ENCODE assay signal across 2 cellular contexts in the genomic region with DNA sequence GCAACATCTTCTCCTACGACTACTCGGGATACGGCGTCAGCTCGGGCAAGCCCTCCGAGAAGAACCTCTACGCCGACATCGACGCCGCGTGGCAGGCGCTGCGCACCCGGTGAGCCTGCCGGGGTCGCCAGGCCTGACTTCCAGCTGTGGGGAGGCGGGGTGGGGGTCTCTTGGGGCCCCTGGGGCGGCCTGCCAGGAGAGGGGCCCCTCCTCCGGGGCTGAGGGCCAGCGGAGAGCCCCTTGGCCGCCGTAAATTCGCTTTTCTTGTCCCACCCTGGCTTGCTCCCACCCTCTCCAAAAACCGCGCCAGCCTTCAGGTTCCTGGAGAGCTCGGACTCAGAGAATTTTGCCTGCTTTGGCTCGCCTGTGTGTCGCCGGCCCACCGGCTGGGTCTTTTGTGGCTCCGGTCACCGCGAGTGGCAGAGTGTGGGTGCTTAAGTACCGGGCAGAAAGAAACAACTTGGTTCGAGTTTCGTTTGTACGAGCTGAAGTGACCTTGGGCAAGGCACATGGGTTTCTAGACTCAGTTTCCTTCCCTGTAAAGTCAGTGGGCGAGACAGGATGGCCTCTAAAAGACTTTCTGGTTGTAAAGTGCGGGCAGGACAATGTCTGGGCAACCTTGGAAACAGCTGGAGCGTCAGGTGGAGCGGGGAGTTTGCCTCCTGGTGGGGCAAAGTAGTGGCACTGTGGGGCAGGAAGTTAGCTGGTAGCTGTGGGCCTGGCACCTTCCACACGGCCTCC.
TF ChIP-seq lines count a peak whose summit lies in the region.

No MANE protein-coding gene starts in this region.

TF ChIP-seq in HEK293, 187 proteins besides CTCF, POLR2A, EP300 and RAD21 (continued from another document and continues in another):
- TF ChIP-seq, protein P1, sequence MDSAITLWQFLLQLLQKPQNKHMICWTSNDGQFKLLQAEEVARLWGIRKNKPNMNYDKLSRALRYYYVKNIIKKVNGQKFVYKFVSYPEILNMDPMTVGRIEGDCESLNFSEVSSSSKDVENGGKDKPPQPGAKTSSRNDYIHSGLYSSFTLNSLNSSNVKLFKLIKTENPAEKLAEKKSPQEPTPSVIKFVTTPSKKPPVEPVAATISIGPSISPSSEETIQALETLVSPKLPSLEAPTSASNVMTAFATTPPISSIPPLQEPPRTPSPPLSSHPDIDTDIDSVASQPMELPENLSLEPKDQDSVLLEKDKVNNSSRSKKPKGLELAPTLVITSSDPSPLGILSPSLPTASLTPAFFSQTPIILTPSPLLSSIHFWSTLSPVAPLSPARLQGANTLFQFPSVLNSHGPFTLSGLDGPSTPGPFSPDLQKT (IDR thresholded peaks at IDR 0.05; ENCODE audit: borderline replicate concordance, low read depth, low read length) = no peak
- TF ChIP-seq ZNF37A (tag by site-specific recombination; IDR thresholded peaks at IDR 0.05) (no peak), ZNF837 (tag by site-specific recombination; IDR thresholded peaks at IDR 0.05) (no peak), ZNF350 (tag by site-specific recombination; IDR thresholded peaks at IDR 0.05) (no peak), ZNF596 (tag by site-specific recombination; IDR thresholded peaks at IDR 0.05) (no peak), ZFP3 (tag by site-specific recombination; IDR thresholded peaks at IDR 0.05; ENCODE audit: low read depth) (no peak), ZNF768 (tag by site-specific recombination; IDR thresholded peaks at IDR 0.05) (no peak), HOXD13 (CRISPR knock-in tag; IDR thresholded peaks at IDR 0.05; ENCODE audit: borderline replicate concordance) (no peak; the same call in 1 of the 2 replicates), ZBTB21 (tag by site-specific recombination; IDR thresholded peaks at IDR 0.05) (no peak), ZBTB8A (tag by site-specific recombination; IDR thresholded peaks at IDR 0.05) (no peak; the same call in 1 of the 2 replicates), ZXDB (tag by site-specific recombination; IDR thresholded peaks at IDR 0.05) (0 out of 2 replicates have a peak, but pooled peaks have one; percentile 6)
- TF ChIP-seq, protein P2, sequence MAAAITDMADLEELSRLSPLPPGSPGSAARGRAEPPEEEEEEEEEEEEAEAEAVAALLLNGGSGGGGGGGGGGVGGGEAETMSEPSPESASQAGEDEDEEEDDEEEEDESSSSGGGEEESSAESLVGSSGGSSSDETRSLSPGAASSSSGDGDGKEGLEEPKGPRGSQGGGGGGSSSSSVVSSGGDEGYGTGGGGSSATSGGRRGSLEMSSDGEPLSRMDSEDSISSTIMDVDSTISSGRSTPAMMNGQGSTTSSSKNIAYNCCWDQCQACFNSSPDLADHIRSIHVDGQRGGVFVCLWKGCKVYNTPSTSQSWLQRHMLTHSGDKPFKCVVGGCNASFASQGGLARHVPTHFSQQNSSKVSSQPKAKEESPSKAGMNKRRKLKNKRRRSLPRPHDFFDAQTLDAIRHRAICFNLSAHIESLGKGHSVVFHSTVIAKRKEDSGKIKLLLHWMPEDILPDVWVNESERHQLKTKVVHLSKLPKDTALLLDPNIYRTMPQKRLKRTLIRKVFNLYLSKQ (tag by site-specific recombination; IDR thresholded peaks at IDR 0.05; ENCODE audit: borderline replicate concordance) = no peak
- TF ChIP-seq, protein P3, sequence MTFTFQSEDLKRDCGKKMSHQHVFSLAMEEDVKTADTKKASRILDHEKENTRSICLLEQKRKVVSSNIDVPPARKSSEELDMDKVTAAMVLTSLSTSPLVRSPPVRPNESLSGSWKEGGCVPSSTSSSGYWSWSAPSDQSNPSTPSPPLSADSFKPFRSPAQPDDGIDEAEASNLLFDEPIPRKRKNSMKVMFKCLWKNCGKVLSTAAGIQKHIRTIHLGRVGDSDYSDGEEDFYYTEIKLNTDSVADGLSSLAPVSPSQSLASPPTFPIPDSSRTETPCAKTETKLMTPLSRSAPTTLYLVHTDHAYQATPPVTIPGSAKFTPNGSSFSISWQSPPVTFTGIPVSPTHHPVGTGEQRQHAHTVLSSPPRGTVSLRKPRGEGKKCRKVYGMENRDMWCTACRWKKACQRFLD (tag by site-specific recombination; IDR thresholded peaks at IDR 0.05) = no peak
- TF ChIP-seq, protein P4, sequence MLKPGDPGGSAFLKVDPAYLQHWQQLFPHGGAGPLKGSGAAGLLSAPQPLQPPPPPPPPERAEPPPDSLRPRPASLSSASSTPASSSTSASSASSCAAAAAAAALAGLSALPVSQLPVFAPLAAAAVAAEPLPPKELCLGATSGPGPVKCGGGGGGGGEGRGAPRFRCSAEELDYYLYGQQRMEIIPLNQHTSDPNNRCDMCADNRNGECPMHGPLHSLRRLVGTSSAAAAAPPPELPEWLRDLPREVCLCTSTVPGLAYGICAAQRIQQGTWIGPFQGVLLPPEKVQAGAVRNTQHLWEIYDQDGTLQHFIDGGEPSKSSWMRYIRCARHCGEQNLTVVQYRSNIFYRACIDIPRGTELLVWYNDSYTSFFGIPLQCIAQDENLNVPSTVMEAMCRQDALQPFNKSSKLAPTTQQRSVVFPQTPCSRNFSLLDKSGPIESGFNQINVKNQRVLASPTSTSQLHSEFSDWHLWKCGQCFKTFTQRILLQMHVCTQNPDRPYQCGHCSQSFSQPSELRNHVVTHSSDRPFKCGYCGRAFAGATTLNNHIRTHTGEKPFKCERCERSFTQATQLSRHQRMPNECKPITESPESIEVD (tag by site-specific recombination; IDR thresholded peaks at IDR 0.05) = no peak
- TF ChIP-seq, protein P5, sequence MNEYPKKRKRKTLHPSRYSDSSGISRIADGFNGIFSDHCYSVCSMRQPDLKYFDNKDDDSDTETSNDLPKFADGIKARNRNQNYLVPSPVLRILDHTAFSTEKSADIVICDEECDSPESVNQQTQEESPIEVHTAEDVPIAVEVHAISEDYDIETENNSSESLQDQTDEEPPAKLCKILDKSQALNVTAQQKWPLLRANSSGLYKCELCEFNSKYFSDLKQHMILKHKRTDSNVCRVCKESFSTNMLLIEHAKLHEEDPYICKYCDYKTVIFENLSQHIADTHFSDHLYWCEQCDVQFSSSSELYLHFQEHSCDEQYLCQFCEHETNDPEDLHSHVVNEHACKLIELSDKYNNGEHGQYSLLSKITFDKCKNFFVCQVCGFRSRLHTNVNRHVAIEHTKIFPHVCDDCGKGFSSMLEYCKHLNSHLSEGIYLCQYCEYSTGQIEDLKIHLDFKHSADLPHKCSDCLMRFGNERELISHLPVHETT (tag by site-specific recombination; IDR thresholded peaks at IDR 0.05) = no peak

TF ChIP-seq in SK-N-SH, 30 proteins besides CTCF, POLR2A, EP300 and RAD21 (continued from another document):
- TF ChIP-seq, protein P6, sequence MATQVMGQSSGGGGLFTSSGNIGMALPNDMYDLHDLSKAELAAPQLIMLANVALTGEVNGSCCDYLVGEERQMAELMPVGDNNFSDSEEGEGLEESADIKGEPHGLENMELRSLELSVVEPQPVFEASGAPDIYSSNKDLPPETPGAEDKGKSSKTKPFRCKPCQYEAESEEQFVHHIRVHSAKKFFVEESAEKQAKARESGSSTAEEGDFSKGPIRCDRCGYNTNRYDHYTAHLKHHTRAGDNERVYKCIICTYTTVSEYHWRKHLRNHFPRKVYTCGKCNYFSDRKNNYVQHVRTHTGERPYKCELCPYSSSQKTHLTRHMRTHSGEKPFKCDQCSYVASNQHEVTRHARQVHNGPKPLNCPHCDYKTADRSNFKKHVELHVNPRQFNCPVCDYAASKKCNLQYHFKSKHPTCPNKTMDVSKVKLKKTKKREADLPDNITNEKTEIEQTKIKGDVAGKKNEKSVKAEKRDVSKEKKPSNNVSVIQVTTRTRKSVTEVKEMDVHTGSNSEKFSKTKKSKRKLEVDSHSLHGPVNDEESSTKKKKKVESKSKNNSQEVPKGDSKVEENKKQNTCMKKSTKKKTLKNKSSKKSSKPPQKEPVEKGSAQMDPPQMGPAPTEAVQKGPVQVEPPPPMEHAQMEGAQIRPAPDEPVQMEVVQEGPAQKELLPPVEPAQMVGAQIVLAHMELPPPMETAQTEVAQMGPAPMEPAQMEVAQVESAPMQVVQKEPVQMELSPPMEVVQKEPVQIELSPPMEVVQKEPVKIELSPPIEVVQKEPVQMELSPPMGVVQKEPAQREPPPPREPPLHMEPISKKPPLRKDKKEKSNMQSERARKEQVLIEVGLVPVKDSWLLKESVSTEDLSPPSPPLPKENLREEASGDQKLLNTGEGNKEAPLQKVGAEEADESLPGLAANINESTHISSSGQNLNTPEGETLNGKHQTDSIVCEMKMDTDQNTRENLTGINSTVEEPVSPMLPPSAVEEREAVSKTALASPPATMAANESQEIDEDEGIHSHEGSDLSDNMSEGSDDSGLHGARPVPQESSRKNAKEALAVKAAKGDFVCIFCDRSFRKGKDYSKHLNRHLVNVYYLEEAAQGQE (IDR thresholded peaks at IDR 0.05; ENCODE audit: low read depth, low read length) = no peak
